Comparison of ENCODE assay signal across 1 cellular context in the genomic region with DNA sequence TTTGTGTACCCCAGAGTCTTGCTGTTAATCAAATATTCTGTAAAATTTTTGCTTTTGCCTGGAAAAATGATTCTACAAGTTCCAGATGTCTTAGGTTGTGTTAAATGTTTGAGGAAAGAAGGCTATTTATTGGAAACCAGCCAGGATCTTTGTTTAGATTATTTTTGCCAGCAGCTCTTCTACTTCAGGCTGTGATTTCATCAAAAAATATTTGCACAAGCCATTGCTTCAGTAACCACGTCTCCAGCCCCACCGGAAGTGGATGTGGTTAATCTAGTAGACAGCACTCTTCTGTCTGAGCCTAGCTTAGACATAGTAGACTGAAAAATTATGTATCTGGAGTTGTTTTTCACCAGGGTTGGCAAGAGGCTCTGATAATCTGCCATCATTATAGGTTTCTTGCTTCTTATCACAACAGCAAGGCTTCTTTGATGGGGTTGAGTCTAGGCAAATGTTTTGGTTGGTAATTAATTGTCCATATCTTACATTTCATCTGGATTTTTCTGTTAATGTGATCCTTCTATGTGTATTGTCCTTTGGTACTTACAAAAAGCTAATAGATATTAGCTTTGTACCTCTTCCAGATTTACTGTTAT.
A peak's percentile ranks its signal among the peaks of the same experiment; 100 is the strongest.
TF ChIP-seq lines count a peak whose summit lies in the region.

No MANE protein-coding gene starts in this region.

TF ChIP-seq in HepG2, 621 proteins besides CTCF, POLR2A, EP300 and RAD21:
- TF ChIP-seq GABPA (IDR thresholded peaks at IDR 0.05; ENCODE audit: low read depth, low read length) = no peak
- peak; percentile 53; the same call in 1 of the 2 replicates for TF ChIP-seq GABPA (CRISPR knock-in tag; IDR thresholded peaks at IDR 0.05; ENCODE audit: low read depth)
- no peak for TF ChIP-seq MBD4 (IDR thresholded peaks at IDR 0.05; ENCODE audit: borderline replicate concordance, low read length)
